ENCODE assay signal across 16 cellular contexts in genomic region chr14:75437201-75438143, GRCh38. TPM values are rescaled to one million over a fixed set of nuclear protein-coding genes. Genes with fewer than 3 reads are reported as not detected.
DNase-seq lines count a peak whose midpoint lies in the region; ATAC-seq lines count a peak whose summit lies in the region.
"Had no signal": no experiment of that assay in that cellular context is flagged by ENCODE, and none has a peak within 500 bp of the region (broad histone marks: within the 10 kb centered on the region; RNA-seq: fewer than 3 reads in every experiment).

No MANE protein-coding gene starts in this region.

- no peak overlapping the region for H2AFZ ChIP-seq in trophoblast cell (ENCODE audit: insufficient read depth, low read length, poor library complexity)

- H3K79me1 ChIP-seq in trophoblast cell (ENCODE audit: low read length), result peaks cover 7% of the 10 kb centered on the region

- DNase-seq in G401 (ENCODE audit: low spot score) (peak; percentile 76), NAMALWA (ENCODE audit: low spot score) (peak; percentile 9), cerebellar cortex (ENCODE audit: low spot score) (peak; percentile 72), trophoblast cell (no peak), hepatic stellate cell (ENCODE audit: low spot score) (no peak), OCI-M2 (lab: John Stamatoyannopoulos, UW; ENCODE audit: unreplicated experiment) (no peak)
- DNase-seq in stimulated activated naive CD8-positive, alpha-beta T cell treated with anti-CD3 and anti-CD28 coated beads, Interleukin-15, amount 100 ng/mL, for 72 hours, result no peak
- DNase-seq: activated CD4-positive, alpha-beta T cell treated with anti-CD3 and anti-CD28 coated beads for 36 hours; CD8-positive, alpha-beta memory T cell; cortex of kidney; DMS53; hippocampal formation; KBM-7; thyroid gland had no signal

- peak overlapping the region; percentile 48 for H3K4ac ChIP-seq in trophoblast cell (ENCODE audit: low read depth, low read length)

- no peak overlapping the region for H3K4me2 ChIP-seq in trophoblast cell (ENCODE audit: low read length)

- H3K14ac ChIP-seq in trophoblast cell (ENCODE audit: low read length), result no peak overlapping the region

- no peak overlapping the region for H3K27ac ChIP-seq in trophoblast cell (ENCODE audit: low read depth, low read length)
- H3K27ac ChIP-seq: thyroid gland had no signal

- H3K36me3 ChIP-seq in trophoblast cell (ENCODE audit: control insufficient read depth in 1 of 2, insufficient read depth in 2 of 2, low read length in 2 of 2), result peaks cover 45 to 54% of the 10 kb centered on the region in 2 experiments

- no peak overlapping the region for H4K12ac ChIP-seq in trophoblast cell (ENCODE audit: low read depth, low read length)

- no peak overlapping the region for H3K4me3 Mint-ChIP-seq in stimulated activated naive CD8-positive, alpha-beta T cell treated with anti-CD3 and anti-CD28 coated beads, Interleukin-15, amount 100 ng/mL, for 72 hours
- H3K4me3 Mint-ChIP-seq: activated CD4-positive, alpha-beta T cell treated with anti-CD3 and anti-CD28 coated beads for 36 hours; brain; CD8-positive, alpha-beta memory T cell; natural killer cell treated with Interleukin-12 subunit alpha and Interleukin-12 subunit beta and Interleukin-15 and Interleukin-18, amount 100 ng/mL, for 72 hours had no signal

- H2AK5ac ChIP-seq in trophoblast cell (ENCODE audit: low read length), result no peak overlapping the region

- H3K27ac Mint-ChIP-seq in stimulated activated naive CD8-positive, alpha-beta T cell treated with anti-CD3 and anti-CD28 coated beads, Interleukin-15, amount 100 ng/mL, for 72 hours, result no peak overlapping the region
- H3K27ac Mint-ChIP-seq: activated CD4-positive, alpha-beta T cell treated with anti-CD3 and anti-CD28 coated beads for 36 hours; natural killer cell treated with Interleukin-12 subunit alpha and Interleukin-12 subunit beta and Interleukin-15 and Interleukin-18, amount 100 ng/mL, for 72 hours had no signal

- H4K91ac ChIP-seq in trophoblast cell (ENCODE audit: low read depth, low read length), result no peak overlapping the region

- WGBS in trophoblast cell (ENCODE audit: extremely low coverage, insufficient coverage, insufficient read length), result no CpG with 5 or more reads among the region's 14 CpGs

- no peak overlapping the region for H3K9ac ChIP-seq in trophoblast cell (ENCODE audit: low read length)

- no peak overlapping the region for H2BK12ac ChIP-seq in trophoblast cell (ENCODE audit: low read length)

- H3K9me3 Mint-ChIP-seq in stimulated activated naive CD8-positive, alpha-beta T cell treated with anti-CD3 and anti-CD28 coated beads, Interleukin-15, amount 100 ng/mL, for 72 hours, result no peaks in the 10 kb centered on the region
- H3K9me3 Mint-ChIP-seq: CD8-positive, alpha-beta memory T cell; natural killer cell treated with Interleukin-12 subunit alpha and Interleukin-12 subunit beta and Interleukin-15 and Interleukin-18, amount 100 ng/mL, for 72 hours had no signal

- no peak overlapping the region for H2BK5ac ChIP-seq in trophoblast cell (ENCODE audit: low read depth, low read length, poor library complexity)

- H3K23ac ChIP-seq in trophoblast cell (ENCODE audit: low read length), result no peak overlapping the region

- H3K27me3 Mint-ChIP-seq in stimulated activated naive CD8-positive, alpha-beta T cell treated with anti-CD3 and anti-CD28 coated beads, Interleukin-15, amount 100 ng/mL, for 72 hours, result peaks cover 16% of the 10 kb centered on the region
- H3K27me3 Mint-ChIP-seq: brain had no signal

- peaks cover 10% of the 10 kb centered on the region for H3K79me2 ChIP-seq in trophoblast cell (ENCODE audit: control insufficient read depth, insufficient read depth, low read length, poor library complexity)

- H3K4me1 ChIP-seq in trophoblast cell (ENCODE audit: control insufficient read depth in 1 of 2, insufficient read depth in 2 of 2, low read length in 2 of 2), result peaks cover 32 to 38% of the 10 kb centered on the region in 2 experiments

- no peak for ATAC-seq in stimulated activated naive CD8-positive, alpha-beta T cell treated with anti-CD3 and anti-CD28 coated beads, Interleukin-15, amount 100 ng/mL, for 72 hours
- ATAC-seq: activated CD4-positive, alpha-beta T cell treated with anti-CD3 and anti-CD28 coated beads for 36 hours; natural killer cell treated with Interleukin-12 subunit alpha and Interleukin-12 subunit beta and Interleukin-15 and Interleukin-18, amount 100 ng/mL, for 72 hours had no signal

- H3K18ac ChIP-seq in trophoblast cell (ENCODE audit: low read length), result no peak overlapping the region

- H3K4me1 Mint-ChIP-seq in stimulated activated naive CD8-positive, alpha-beta T cell treated with anti-CD3 and anti-CD28 coated beads, Interleukin-15, amount 100 ng/mL, for 72 hours, result peaks cover 13% of the 10 kb centered on the region

- no peak overlapping the region for H2BK120ac ChIP-seq in trophoblast cell (ENCODE audit: insufficient read depth, low read length, poor library complexity)

- H4K8ac ChIP-seq in trophoblast cell (ENCODE audit: low read depth, low read length), result no peak overlapping the region

- H3K4me3 ChIP-seq in trophoblast cell (ENCODE audit: low read depth, low read length), result no peak overlapping the region
- H3K4me3 ChIP-seq: thyroid gland had no signal

- H3K9me3 ChIP-seq in trophoblast cell (ENCODE audit: insufficient read depth, low read depth, low read length), result peaks cover 1% of the 10 kb centered on the region
- H3K9me3 ChIP-seq: thyroid gland had no signal

- no peaks in the 10 kb centered on the region for H3K27me3 ChIP-seq in trophoblast cell (ENCODE audit: insufficient read depth, low read length)
- H3K27me3 ChIP-seq: thyroid gland had no signal

- in situ Hi-C loops in G401 (cut with HindIII; ENCODE audit: low sequenced_read_pairs), result no loop called here

RNA-seq across cellular contexts. Expression of gene JDP2, which starts 9.7 kb away (rescaled TPM):
- 37.4 and 40.7 TPM in 2 replicates for total RNA-seq in G401 (2014; rRNA removed; shearing (Covaris generic))
- polyA plus RNA-seq in trophoblast cell (2013), result 39.5 and 42.3 TPM in 2 replicates
- polyA plus RNA-seq: CD8-positive, alpha-beta memory T cell had no signal

Comparison
In these comparisons a context has a peak if more than half of its experiments do, and no peak if none do; other contexts are left out.
1. DNase-seq: peak in G401 (single experiment), NAMALWA (single experiment) and cerebellar cortex (single experiment); none in trophoblast cell (0 of 2), hepatic stellate cell (single experiment), stimulated activated naive CD8-positive, alpha-beta T cell treated with anti-CD3 and anti-CD28 coated beads, Interleukin-15, amount 100 ng/mL, for 72 hours (0 of 2) and OCI-M2 (single experiment).